In genomic region chr2:135768863-135769262, GRCh38 we compare ENCODE assay signal across 17 cellular contexts. TPM values are rescaled to one million over a fixed set of nuclear protein-coding genes. Genes with fewer than 3 reads are reported as not detected.
DNase-seq lines count a peak whose midpoint lies in the region; ATAC-seq, FAIRE-seq and TF ChIP-seq lines count a peak whose summit lies in the region.
"Had no signal": no experiment of that assay in that cellular context is flagged by ENCODE, and none has a peak within 500 bp of the region (broad histone marks: within the 10 kb centered on the region; RNA-seq: fewer than 3 reads in every experiment).

No MANE protein-coding gene starts in this region.

- H3K56ac ChIP-seq in mesendoderm (ENCODE audit: low read length), result no peak overlapping the region

- TF ChIP-seq CTCF in GM23338 (conservative IDR thresholded peaks at IDR 0.05; ENCODE audit: low read depth in 2 of 2) (no peak), chondrocyte (IDR thresholded peaks at IDR 0.05) (no peak), progenitor cell of endocrine pancreas (IDR thresholded peaks at IDR 0.05; ENCODE audit: unreplicated experiment) (no peak), ascending aorta (IDR thresholded peaks at IDR 0.05) (no peak)

- peak overlapping the region; percentile 44; the same call in 1 of the 2 replicates for H3K27ac Mint-ChIP-seq in GM23338
- peak overlapping the region; percentile 27 for H3K27ac Mint-ChIP-seq in chondrocyte (ENCODE audit: unreplicated experiment)
- peak overlapping the region; percentile 57 for H3K27ac Mint-ChIP-seq in progenitor cell of endocrine pancreas
- H3K27ac Mint-ChIP-seq: IgD-negative memory B cell had no signal

- H3K27me3 ChIP-seq in GM23338 (ENCODE audit: insufficient read depth) (no peaks in the 10 kb centered on the region), mesendoderm (ENCODE audit: insufficient read depth, low read length, poor library complexity) (no peaks in the 10 kb centered on the region), ascending aorta (no peaks in the 10 kb centered on the region)
- H3K27me3 ChIP-seq: BLaER1 had no signal

- H3K79me2 ChIP-seq in GM23338 (replicated peaks; ENCODE audit: insufficient read depth) (no peaks in the 10 kb centered on the region; the same call in 1 of the 2 replicates), mesendoderm (ENCODE audit: control insufficient read depth, insufficient read depth, low read length) (no peaks in the 10 kb centered on the region)

- H3K36me3 Mint-ChIP-seq in GM23338 (ENCODE audit: low read depth) (peaks cover 83% of the 10 kb centered on the region), chondrocyte (ENCODE audit: low read depth) (peaks cover 39% of the 10 kb centered on the region), progenitor cell of endocrine pancreas (ENCODE audit: insufficient read depth) (peaks cover 49% of the 10 kb centered on the region)

- H3K23ac ChIP-seq in mesendoderm (ENCODE audit: low read length), result no peak overlapping the region

- no peaks in the 10 kb centered on the region for H3K9me3 Mint-ChIP-seq in GM23338
- peaks cover 4% of the 10 kb centered on the region for H3K9me3 Mint-ChIP-seq in chondrocyte (ENCODE audit: low read depth)
- no peaks in the 10 kb centered on the region for H3K9me3 Mint-ChIP-seq in progenitor cell of endocrine pancreas (ENCODE audit: low read depth)
- H3K9me3 Mint-ChIP-seq: CD8-positive, alpha-beta memory T cell; H9; IgD-negative memory B cell had no signal

- no peaks in the 10 kb centered on the region for H3K4me1 ChIP-seq in GM23338 (ENCODE audit: insufficient read depth)
- H3K4me1 ChIP-seq in mesendoderm (ENCODE audit: control insufficient read depth, low read depth, low read length), result no peaks in the 10 kb centered on the region
- no peaks in the 10 kb centered on the region for H3K4me1 ChIP-seq in ascending aorta
- H3K4me1 ChIP-seq: BLaER1 had no signal

- no peaks in the 10 kb centered on the region for H3K79me1 ChIP-seq in mesendoderm (ENCODE audit: low read length)

- no peak overlapping the region for H2BK120ac ChIP-seq in mesendoderm (ENCODE audit: low read depth, low read length)

- no peak overlapping the region for H3K4me3 Mint-ChIP-seq in GM23338
- H3K4me3 Mint-ChIP-seq in chondrocyte (ENCODE audit: unreplicated experiment), result no peak overlapping the region
- no peak overlapping the region for H3K4me3 Mint-ChIP-seq in progenitor cell of endocrine pancreas (ENCODE audit: low read depth)
- H3K4me3 Mint-ChIP-seq: CD8-positive, alpha-beta memory T cell; H9; IgD-negative memory B cell had no signal

- FAIRE-seq in RCC 7860 (lab: Jason Lieb, UNC), result no peak
- FAIRE-seq: GM12878, GM18507 had no signal

- H3K4me3 ChIP-seq in GM23338 (no peak overlapping the region), mesendoderm (ENCODE audit: low read length) (no peak overlapping the region), ascending aorta (no peak overlapping the region)
- H3K4me3 ChIP-seq: BLaER1, GM12878, GM23248 had no signal

- H4K8ac ChIP-seq in mesendoderm (ENCODE audit: low read depth, low read length), result no peak overlapping the region

- H2BK5ac ChIP-seq in mesendoderm (ENCODE audit: low read length), result no peak overlapping the region

- H4K20me1 ChIP-seq in GM23338 (replicated peaks; ENCODE audit: insufficient read depth), result peaks cover 11% of the 10 kb centered on the region

- H3K4me2 ChIP-seq in GM23338, result no peak overlapping the region
- H3K4me2 ChIP-seq in mesendoderm (ENCODE audit: low read length), result no peak overlapping the region
- H3K4me2 ChIP-seq: BLaER1 had no signal

- no peak for DNase-seq in GM23338 (ENCODE audit: low spot score)
- no peak for DNase-seq in chondrocyte (ENCODE audit: low spot score)
- DNase-seq in mesendoderm, result peak; percentile 50
- no peak for DNase-seq in progenitor cell of endocrine pancreas (ENCODE audit: low spot score, unreplicated experiment)
- no peak for DNase-seq in ascending aorta (ENCODE audit: low spot score in 2 of 2)
- no peak for DNase-seq in RCC 7860 (ENCODE audit: low spot score)
- no peak for DNase-seq in NCI-H2171 (lab: John Stamatoyannopoulos, UW)
- DNase-seq: 8988T; AML-193; CD8-positive, alpha-beta memory T cell; DMS53; GM23248; H9 had no signal

- no peaks in the 10 kb centered on the region for H3K9me2 ChIP-seq in GM23338 (ENCODE audit: insufficient read depth)

- H3K9ac ChIP-seq in mesendoderm (ENCODE audit: low read length), result no peak overlapping the region
- H3K9ac ChIP-seq: BLaER1, GM23248 had no signal

- H3K18ac ChIP-seq in mesendoderm (ENCODE audit: low read length), result no peak overlapping the region

- no peak for ATAC-seq in GM23338
- ATAC-seq: GM12878 had no signal

- intact Hi-C loops in ascending aorta (cut with DNase I), result no loop called here

- WGBS in mesendoderm (ENCODE audit: extremely low coverage, insufficient coverage, low lambda C conversion rate), result no CpG with 5 or more reads among the region's 8 CpGs

- no peak overlapping the region for H3K4ac ChIP-seq in mesendoderm (ENCODE audit: low read depth, low read length)

- H4K5ac ChIP-seq in mesendoderm (ENCODE audit: low read length), result no peak overlapping the region

- H3F3A ChIP-seq in GM23338 (replicated peaks; ENCODE audit: low read depth), result 0 out of 2 replicates have a peak, but pooled peaks cover 2% of the 10 kb centered on the region

- H3K9me3 ChIP-seq in ascending aorta, result no peaks in the 10 kb centered on the region
- H3K9me3 ChIP-seq: BLaER1 had no signal

- no peak overlapping the region for H2AK5ac ChIP-seq in mesendoderm (ENCODE audit: low read length)

- H3K36me3 ChIP-seq in GM23338 (ENCODE audit: insufficient read depth) (peaks cover 64% of the 10 kb centered on the region), mesendoderm (ENCODE audit: control insufficient read depth, insufficient read depth, low read length) (peaks cover 7% of the 10 kb centered on the region), ascending aorta (peaks cover 69 to 95% of the 10 kb centered on the region in 2 donors)

- H3K27ac ChIP-seq in GM23338 (ENCODE audit: low read depth) (peak overlapping the region; percentile 30; the same call in 1 of the 2 replicates), mesendoderm (ENCODE audit: low read depth, low read length) (no peak overlapping the region), ascending aorta (no peak overlapping the region)
- H3K27ac ChIP-seq: BLaER1, GM23248 had no signal

- H2BK15ac ChIP-seq in mesendoderm (replicated peaks; ENCODE audit: low read depth), result no peak overlapping the region

- H3K27me3 Mint-ChIP-seq in GM23338 (ENCODE audit: insufficient read depth, low read depth, poor library complexity), result peaks cover 4% of the 10 kb centered on the region
- no peaks in the 10 kb centered on the region for H3K27me3 Mint-ChIP-seq in chondrocyte (ENCODE audit: low read depth)
- H3K27me3 Mint-ChIP-seq in progenitor cell of endocrine pancreas, result no peaks in the 10 kb centered on the region
- H3K27me3 Mint-ChIP-seq: CD8-positive, alpha-beta memory T cell; IgD-negative memory B cell had no signal

- H3K4me1 Mint-ChIP-seq in GM23338, result no peaks in the 10 kb centered on the region
- peaks cover 17% of the 10 kb centered on the region for H3K4me1 Mint-ChIP-seq in chondrocyte (ENCODE audit: low read depth)
- H3K4me1 Mint-ChIP-seq in progenitor cell of endocrine pancreas (ENCODE audit: low read depth), result peaks cover 6% of the 10 kb centered on the region
- H3K4me1 Mint-ChIP-seq: H9 had no signal

- H2AFZ ChIP-seq in GM23338, result no peak overlapping the region
- H2AFZ ChIP-seq: GM23248 had no signal

RNA-seq across cellular contexts. Expression of gene UBXN4, which starts 27.2 kb away (rescaled TPM):
- 57.6 and 62.0 TPM in 2 replicates for total RNA-seq in GM23338 (2014; rRNA removed; shearing (Covaris generic))
- 160 and 226 TPM in 2 replicates for polyA plus RNA-seq in GM23338 (2016; fragmentation: Nextera tagmentation; extraction: Ambion mirVana)
- total RNA-seq in chondrocyte, result 72.5 to 112 TPM (median 76.4 TPM) in 3 replicates
- 47.1 TPM for polyA plus RNA-seq in mesendoderm (2013, experiment 1 of 2)
- polyA plus RNA-seq in mesendoderm (2013, experiment 2 of 2), result 47.9 TPM
- 140 and 143 TPM in 2 replicates for total RNA-seq in progenitor cell of endocrine pancreas
- 14.8 TPM for total RNA-seq in ascending aorta
